Comparison of ENCODE assay signal across 1 cellular context in the genomic region with DNA sequence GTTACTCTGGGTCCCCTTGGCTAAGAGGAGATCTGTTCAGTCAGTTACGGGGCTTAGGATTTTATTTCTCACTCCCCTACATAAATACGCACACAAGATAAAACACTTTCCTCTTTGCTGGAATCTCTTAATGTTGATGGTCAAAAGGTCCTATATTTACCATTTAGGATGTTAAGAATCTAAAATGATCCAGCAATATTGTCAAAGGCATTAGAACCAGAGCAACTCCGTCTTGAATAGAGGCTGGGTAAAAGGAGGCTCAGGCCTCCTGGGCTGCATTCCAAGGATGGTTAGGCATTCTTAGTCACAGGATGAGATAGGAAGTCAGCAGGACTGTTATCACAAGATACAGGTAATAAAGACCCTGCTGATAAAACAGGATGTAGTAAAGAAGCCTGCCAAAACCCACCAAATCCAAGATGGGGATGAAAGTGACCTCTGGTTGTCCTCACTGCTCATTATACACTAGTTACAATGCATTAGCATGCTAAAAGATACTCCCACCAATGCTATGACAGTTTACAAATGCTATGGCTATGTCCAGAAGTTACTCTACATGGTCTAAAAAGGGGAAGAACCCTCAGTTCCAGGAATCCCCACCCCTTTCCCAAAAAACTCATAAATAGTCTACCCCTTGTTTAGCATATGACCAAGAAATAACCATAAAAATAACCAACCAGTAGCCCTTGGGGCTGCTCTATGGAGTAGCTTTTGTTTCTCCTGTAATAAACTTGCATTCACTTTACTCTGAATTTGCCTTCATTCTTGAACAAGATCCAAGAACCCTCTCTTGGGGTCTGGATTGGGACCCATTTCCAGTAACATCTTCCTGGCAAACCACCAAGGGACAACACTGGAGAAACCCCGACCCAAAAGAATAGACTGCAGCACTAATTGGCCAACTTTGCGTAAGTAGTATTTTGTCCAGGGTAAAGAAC.
TF ChIP-seq lines count a peak whose summit lies in the region.

No MANE protein-coding gene starts in this region.

TF ChIP-seq in K562, 482 proteins besides CTCF, POLR2A, EP300 and RAD21 (continued from another document and continues in another):
- TF ChIP-seq CBX3 (IDR thresholded peaks at IDR 0.05; ENCODE audit: borderline replicate concordance in 1 of 2, low read length in 2 of 2) (no peak; a peak in 1 of 3 replicates), CREM (IDR thresholded peaks at IDR 0.05; ENCODE audit: low read depth) (peak; percentile 32; the same call in 1 of the 2 replicates), SPI1 (IDR thresholded peaks at IDR 0.05; ENCODE audit: borderline replicate concordance, low read depth, low read length) (peak; percentile 38; the same call in 1 of the 2 replicates), ARHGAP35 (IDR thresholded peaks at IDR 0.05; ENCODE audit: partially characterized antibody) (no peak), ZFPM2 (CRISPR knock-in tag; IDR thresholded peaks at IDR 0.05) (peak; percentile 68; the same call in 1 of the 2 replicates), TEAD4 (IDR thresholded peaks at IDR 0.05; ENCODE audit: low read length) (peak; percentile 89), TEAD4 (CRISPR knock-in tag; IDR thresholded peaks at IDR 0.05; ENCODE audit: borderline replicate concordance) (no peak), GABPB1 (CRISPR knock-in tag; IDR thresholded peaks at IDR 0.05) (no peak), HNRNPK (IDR thresholded peaks at IDR 0.05; ENCODE audit: low read depth, low read length, poor library complexity, severe bottlenecking) (no peak), GTF2A2 (tag; IDR thresholded peaks at IDR 0.05) (no peak), ZNF583 (CRISPR knock-in tag; IDR thresholded peaks at IDR 0.05) (peak; percentile 84), HMGN3 (IDR thresholded peaks at IDR 0.05; ENCODE audit: borderline replicate concordance, extremely low read depth, insufficient read length, low read depth, low read length) (no peak), ZBTB1 (CRISPR knock-in tag; IDR thresholded peaks at IDR 0.05; ENCODE audit: borderline replicate concordance, low read depth) (no peak), SFPQ (IDR thresholded peaks at IDR 0.05; ENCODE audit: low read depth, low read length) (no peak), RREB1 (CRISPR knock-in tag; IDR thresholded peaks at IDR 0.05) (peak; percentile 97), NEUROD1 (IDR thresholded peaks at IDR 0.05; ENCODE audit: borderline replicate concordance, low read depth, low read length, partially characterized antibody) (peak; percentile 51), CREBBP (IDR thresholded peaks at IDR 0.05; ENCODE audit: low read depth, low read length) (no peak), MCM5 (IDR thresholded peaks at IDR 0.05; ENCODE audit: low read depth) (no peak), ZNF668 (CRISPR knock-in tag; IDR thresholded peaks at IDR 0.05) (peak; percentile 88), FOXM1 (IDR thresholded peaks at IDR 0.05; ENCODE audit: low read depth) (no peak), FOXM1 (CRISPR knock-in tag; IDR thresholded peaks at IDR 0.05; ENCODE audit: low read depth) (no peak), SRSF3 (IDR thresholded peaks at IDR 0.05; ENCODE audit: insufficient read depth, low read length) (no peak), ZNF324 (CRISPR knock-in tag; IDR thresholded peaks at IDR 0.05) (peak; percentile 81), HDAC6 (IDR thresholded peaks at IDR 0.05; ENCODE audit: low read depth, low read length) (no peak), PRMT5 (CRISPR knock-in tag; IDR thresholded peaks at IDR 0.05) (no peak), NR2F6 (CRISPR knock-in tag; IDR thresholded peaks at IDR 0.05) (no peak), E2F4 (CRISPR knock-in tag; IDR thresholded peaks at IDR 0.05; ENCODE audit: low read depth) (no peak), ZBTB7A (IDR thresholded peaks at IDR 0.05; ENCODE audit: borderline replicate concordance, control insufficient read depth, low read depth, low read length) (no peak)
- TF ChIP-seq, protein P1, sequence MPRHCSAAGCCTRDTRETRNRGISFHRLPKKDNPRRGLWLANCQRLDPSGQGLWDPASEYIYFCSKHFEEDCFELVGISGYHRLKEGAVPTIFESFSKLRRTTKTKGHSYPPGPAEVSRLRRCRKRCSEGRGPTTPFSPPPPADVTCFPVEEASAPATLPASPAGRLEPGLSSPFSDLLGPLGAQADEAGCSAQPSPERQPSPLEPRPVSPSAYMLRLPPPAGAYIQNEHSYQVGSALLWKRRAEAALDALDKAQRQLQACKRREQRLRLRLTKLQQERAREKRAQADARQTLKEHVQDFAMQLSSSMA (CRISPR knock-in tag; IDR thresholded peaks at IDR 0.05) = no peak
- TF ChIP-seq, protein P2, sequence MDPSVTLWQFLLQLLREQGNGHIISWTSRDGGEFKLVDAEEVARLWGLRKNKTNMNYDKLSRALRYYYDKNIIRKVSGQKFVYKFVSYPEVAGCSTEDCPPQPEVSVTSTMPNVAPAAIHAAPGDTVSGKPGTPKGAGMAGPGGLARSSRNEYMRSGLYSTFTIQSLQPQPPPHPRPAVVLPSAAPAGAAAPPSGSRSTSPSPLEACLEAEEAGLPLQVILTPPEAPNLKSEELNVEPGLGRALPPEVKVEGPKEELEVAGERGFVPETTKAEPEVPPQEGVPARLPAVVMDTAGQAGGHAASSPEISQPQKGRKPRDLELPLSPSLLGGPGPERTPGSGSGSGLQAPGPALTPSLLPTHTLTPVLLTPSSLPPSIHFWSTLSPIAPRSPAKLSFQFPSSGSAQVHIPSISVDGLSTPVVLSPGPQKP (CRISPR knock-in tag; IDR thresholded peaks at IDR 0.05) = no peak
- TF ChIP-seq, protein P3, sequence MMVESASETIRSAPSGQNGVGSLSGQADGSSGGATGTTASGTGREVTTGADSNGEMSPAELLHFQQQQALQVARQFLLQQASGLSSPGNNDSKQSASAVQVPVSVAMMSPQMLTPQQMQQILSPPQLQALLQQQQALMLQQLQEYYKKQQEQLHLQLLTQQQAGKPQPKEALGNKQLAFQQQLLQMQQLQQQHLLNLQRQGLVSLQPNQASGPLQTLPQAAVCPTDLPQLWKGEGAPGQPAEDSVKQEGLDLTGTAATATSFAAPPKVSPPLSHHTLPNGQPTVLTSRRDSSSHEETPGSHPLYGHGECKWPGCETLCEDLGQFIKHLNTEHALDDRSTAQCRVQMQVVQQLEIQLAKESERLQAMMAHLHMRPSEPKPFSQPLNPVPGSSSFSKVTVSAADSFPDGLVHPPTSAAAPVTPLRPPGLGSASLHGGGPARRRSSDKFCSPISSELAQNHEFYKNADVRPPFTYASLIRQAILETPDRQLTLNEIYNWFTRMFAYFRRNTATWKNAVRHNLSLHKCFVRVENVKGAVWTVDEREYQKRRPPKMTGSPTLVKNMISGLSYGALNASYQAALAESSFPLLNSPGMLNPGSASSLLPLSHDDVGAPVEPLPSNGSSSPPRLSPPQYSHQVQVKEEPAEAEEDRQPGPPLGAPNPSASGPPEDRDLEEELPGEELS (CRISPR knock-in tag; IDR thresholded peaks at IDR 0.05; ENCODE audit: borderline replicate concordance) = no peak
- TF ChIP-seq, protein P4, sequence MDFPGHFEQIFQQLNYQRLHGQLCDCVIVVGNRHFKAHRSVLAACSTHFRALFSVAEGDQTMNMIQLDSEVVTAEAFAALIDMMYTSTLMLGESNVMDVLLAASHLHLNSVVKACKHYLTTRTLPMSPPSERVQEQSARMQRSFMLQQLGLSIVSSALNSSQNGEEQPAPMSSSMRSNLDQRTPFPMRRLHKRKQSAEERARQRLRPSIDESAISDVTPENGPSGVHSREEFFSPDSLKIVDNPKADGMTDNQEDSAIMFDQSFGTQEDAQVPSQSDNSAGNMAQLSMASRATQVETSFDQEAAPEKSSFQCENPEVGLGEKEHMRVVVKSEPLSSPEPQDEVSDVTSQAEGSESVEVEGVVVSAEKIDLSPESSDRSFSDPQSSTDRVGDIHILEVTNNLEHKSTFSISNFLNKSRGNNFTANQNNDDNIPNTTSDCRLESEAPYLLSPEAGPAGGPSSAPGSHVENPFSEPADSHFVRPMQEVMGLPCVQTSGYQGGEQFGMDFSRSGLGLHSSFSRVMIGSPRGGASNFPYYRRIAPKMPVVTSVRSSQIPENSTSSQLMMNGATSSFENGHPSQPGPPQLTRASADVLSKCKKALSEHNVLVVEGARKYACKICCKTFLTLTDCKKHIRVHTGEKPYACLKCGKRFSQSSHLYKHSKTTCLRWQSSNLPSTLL (IDR thresholded peaks at IDR 0.05) = no peak
- TF ChIP-seq, protein P5, sequence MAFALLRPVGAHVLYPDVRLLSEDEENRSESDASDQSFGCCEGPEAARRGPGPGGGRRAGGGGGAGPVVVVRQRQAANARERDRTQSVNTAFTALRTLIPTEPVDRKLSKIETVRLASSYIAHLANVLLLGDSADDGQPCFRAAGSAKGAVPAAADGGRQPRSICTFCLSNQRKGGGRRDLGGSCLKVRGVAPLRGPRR (CRISPR knock-in tag; IDR thresholded peaks at IDR 0.05) = peak; percentile 76; the same call in 1 of the 2 replicates
- TF ChIP-seq, protein P6, sequence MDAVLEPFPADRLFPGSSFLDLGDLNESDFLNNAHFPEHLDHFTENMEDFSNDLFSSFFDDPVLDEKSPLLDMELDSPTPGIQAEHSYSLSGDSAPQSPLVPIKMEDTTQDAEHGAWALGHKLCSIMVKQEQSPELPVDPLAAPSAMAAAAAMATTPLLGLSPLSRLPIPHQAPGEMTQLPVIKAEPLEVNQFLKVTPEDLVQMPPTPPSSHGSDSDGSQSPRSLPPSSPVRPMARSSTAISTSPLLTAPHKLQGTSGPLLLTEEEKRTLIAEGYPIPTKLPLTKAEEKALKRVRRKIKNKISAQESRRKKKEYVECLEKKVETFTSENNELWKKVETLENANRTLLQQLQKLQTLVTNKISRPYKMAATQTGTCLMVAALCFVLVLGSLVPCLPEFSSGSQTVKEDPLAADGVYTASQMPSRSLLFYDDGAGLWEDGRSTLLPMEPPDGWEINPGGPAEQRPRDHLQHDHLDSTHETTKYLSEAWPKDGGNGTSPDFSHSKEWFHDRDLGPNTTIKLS (IDR thresholded peaks at IDR 0.05; ENCODE audit: borderline replicate concordance, low read depth) = peak; percentile 6; the same call in 1 of the 2 replicates
- TF ChIP-seq, protein P7, sequence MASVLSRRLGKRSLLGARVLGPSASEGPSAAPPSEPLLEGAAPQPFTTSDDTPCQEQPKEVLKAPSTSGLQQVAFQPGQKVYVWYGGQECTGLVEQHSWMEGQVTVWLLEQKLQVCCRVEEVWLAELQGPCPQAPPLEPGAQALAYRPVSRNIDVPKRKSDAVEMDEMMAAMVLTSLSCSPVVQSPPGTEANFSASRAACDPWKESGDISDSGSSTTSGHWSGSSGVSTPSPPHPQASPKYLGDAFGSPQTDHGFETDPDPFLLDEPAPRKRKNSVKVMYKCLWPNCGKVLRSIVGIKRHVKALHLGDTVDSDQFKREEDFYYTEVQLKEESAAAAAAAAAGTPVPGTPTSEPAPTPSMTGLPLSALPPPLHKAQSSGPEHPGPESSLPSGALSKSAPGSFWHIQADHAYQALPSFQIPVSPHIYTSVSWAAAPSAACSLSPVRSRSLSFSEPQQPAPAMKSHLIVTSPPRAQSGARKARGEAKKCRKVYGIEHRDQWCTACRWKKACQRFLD (CRISPR knock-in tag; IDR thresholded peaks at IDR 0.05) = no peak; the same call in none of the 2 replicates
